In the genomic region with DNA sequence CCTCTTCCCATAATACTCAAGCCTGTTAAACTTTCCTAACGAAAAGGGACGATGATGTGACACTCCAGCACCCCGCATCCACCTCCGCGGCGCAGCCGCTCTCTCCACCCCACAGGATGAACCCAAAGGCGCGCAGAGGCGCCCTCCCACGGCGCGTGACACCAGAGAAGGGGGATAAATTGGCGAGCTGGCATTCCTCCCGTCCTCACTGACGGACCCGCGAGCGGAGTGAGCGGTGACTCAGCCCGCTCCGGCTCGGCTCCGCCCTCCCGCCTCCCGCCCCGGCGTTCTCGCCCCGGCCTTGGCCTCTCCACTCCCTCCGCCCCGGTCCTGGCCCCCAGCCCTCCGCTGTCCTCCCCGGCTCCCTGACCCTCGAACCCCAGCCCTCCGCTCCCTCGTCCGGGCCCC, we compare ENCODE assay signal across 8 cellular contexts. TPM values are rescaled to one million over a fixed set of nuclear protein-coding genes. Genes with fewer than 3 reads are reported as not detected.
A peak's percentile ranks its signal among the peaks of the same experiment; 100 is the strongest.
DNase-seq lines count a peak whose midpoint lies in the region; ATAC-seq and TF ChIP-seq lines count a peak whose summit lies in the region.

No MANE protein-coding gene starts in this region.

- no peaks in the 10 kb centered on the region for H4K20me1 ChIP-seq in fibroblast of lung (ENCODE audit: control insufficient read depth, extremely low read depth, insufficient read depth, low read length)

- H3K27me3 ChIP-seq in Caco-2 (replicated peaks; ENCODE audit: control insufficient read depth, insufficient read depth, low read length) = no peaks in the 10 kb centered on the region
- H3K27me3 ChIP-seq in HL-60 (ENCODE audit: insufficient read depth, poor library complexity, severe bottlenecking) = no peaks in the 10 kb centered on the region
- H3K27me3 ChIP-seq in fibroblast of lung (ENCODE audit: control insufficient read depth, insufficient read depth, low read length) = no peaks in the 10 kb centered on the region

- peaks cover 45% of the 10 kb centered on the region for H3K79me2 ChIP-seq in fibroblast of lung (ENCODE audit: control insufficient read depth, insufficient read depth, low read length)

- intact Hi-C loops in Caco-2 (cut with micrococcal nuclease; ENCODE audit: unreplicated experiment) (no loop called here), natural killer cell (cut with micrococcal nuclease) (no loop called here)
- intact Hi-C loops in activated T-helper 1 cell treated with anti-CD3 and anti-CD28 coated beads, Interleukin-12 subunit alpha, Interleukin-12 subunit beta, Interleukin-2, Interleukin-4 antibody, amounts not matched to agents 30 ng/mL and 10 ng/mL and 1 ng/mL, durations not matched to agents 14 hours and 24 hours and 36 hours (cut with micrococcal nuclease) = loop anchor here (1.0 to 5.0 kb wide), 5 partner anchors 21 to 1870 kb away; a partner anchor contains a TSS

- H3K36me3 ChIP-seq in Caco-2 (ENCODE audit: control insufficient read depth, insufficient read depth, low read length) = peaks cover under 1% of the 10 kb centered on the region; the same call in 1 of the 2 replicates
- H3K36me3 ChIP-seq in fibroblast of lung (ENCODE audit: control insufficient read depth, insufficient read depth, low read length) = no peaks in the 10 kb centered on the region

- H3K4me2 ChIP-seq in fibroblast of lung (ENCODE audit: extremely low read depth, insufficient read depth, low read length) = peak overlapping the region; percentile 91

- H3K4me3 Mint-ChIP-seq in Caco-2 (ENCODE audit: unreplicated experiment) (peak overlapping the region; percentile 92), natural killer cell (peak overlapping the region; percentile 94)
- peak overlapping the region; percentile 96 for H3K4me3 Mint-ChIP-seq in activated T-helper 1 cell treated with anti-CD3 and anti-CD28 coated beads, Interleukin-12 subunit alpha, Interleukin-12 subunit beta, Interleukin-2, Interleukin-4 antibody, amounts not matched to agents 30 ng/mL and 10 ng/mL and 1 ng/mL, durations not matched to agents 14 hours and 24 hours and 36 hours

- H3K27ac Mint-ChIP-seq in Caco-2 (ENCODE audit: unreplicated experiment) = peak overlapping the region; percentile 96
- H3K27ac Mint-ChIP-seq in activated T-helper 1 cell treated with anti-CD3 and anti-CD28 coated beads, Interleukin-12 subunit alpha, Interleukin-12 subunit beta, Interleukin-2, Interleukin-4 antibody, amounts not matched to agents 30 ng/mL and 10 ng/mL and 1 ng/mL, durations not matched to agents 14 hours and 24 hours and 36 hours = peak overlapping the region; percentile 93
- H3K27ac Mint-ChIP-seq in natural killer cell = peak overlapping the region; percentile 93 to 96

- H3K9me3 Mint-ChIP-seq in Caco-2 (ENCODE audit: unreplicated experiment) (no peaks in the 10 kb centered on the region), natural killer cell (no peaks in the 10 kb centered on the region)
- H3K9me3 Mint-ChIP-seq in activated T-helper 1 cell treated with anti-CD3 and anti-CD28 coated beads, Interleukin-12 subunit alpha, Interleukin-12 subunit beta, Interleukin-2, Interleukin-4 antibody, amounts not matched to agents 30 ng/mL and 10 ng/mL and 1 ng/mL, durations not matched to agents 14 hours and 24 hours and 36 hours = no peaks in the 10 kb centered on the region

- H3K36me3 Mint-ChIP-seq in Caco-2 (ENCODE audit: insufficient read depth, unreplicated experiment) (peaks cover 32% of the 10 kb centered on the region), natural killer cell (no peaks in the 10 kb centered on the region)
- H3K36me3 Mint-ChIP-seq in activated T-helper 1 cell treated with anti-CD3 and anti-CD28 coated beads, Interleukin-12 subunit alpha, Interleukin-12 subunit beta, Interleukin-2, Interleukin-4 antibody, amounts not matched to agents 30 ng/mL and 10 ng/mL and 1 ng/mL, durations not matched to agents 14 hours and 24 hours and 36 hours (ENCODE audit: low read depth) = peaks cover 14% of the 10 kb centered on the region

- CTCF ChIA-PET in Caco-2 (lab: Charles Lee) = interaction anchor here (0.7 kb wide), 1 partner anchor 19 kb away, joined by 3 read pairs; no protein-coding TSS in a partner anchor

- peaks cover 23% of the 10 kb centered on the region for H3K4me1 Mint-ChIP-seq in Caco-2 (ENCODE audit: low read depth, unreplicated experiment)
- peaks cover 35% of the 10 kb centered on the region for H3K4me1 Mint-ChIP-seq in activated T-helper 1 cell treated with anti-CD3 and anti-CD28 coated beads, Interleukin-12 subunit alpha, Interleukin-12 subunit beta, Interleukin-2, Interleukin-4 antibody, amounts not matched to agents 30 ng/mL and 10 ng/mL and 1 ng/mL, durations not matched to agents 14 hours and 24 hours and 36 hours (ENCODE audit: low read depth)
- H3K4me1 Mint-ChIP-seq in natural killer cell = peaks cover 35 to 44% of the 10 kb centered on the region in 2 donors

- no TSS peak for BruUV-seq in Caco-2 (replicated peaks; lab: Mats Ljungman, UMichigan)

- POLR2A ChIA-PET in Caco-2 (lab: Charles Lee) = interaction anchor here (0.6 to 1.1 kb wide), 2 partner anchors 102 to 235 kb away, joined by 3 to 4 read pairs; a partner anchor contains a TSS

- DNase-seq in Caco-2 = peak; percentile 89 to 92
- peak; percentile 68 to 91 for DNase-seq in HL-60 (ENCODE audit: low read depth in 1 of 2, low spot score in 1 of 2)
- DNase-seq in OCI-M1 (lab: John Stamatoyannopoulos, UW) = peak; percentile 91
- DNase-seq in activated T-helper 1 cell treated with anti-CD3 and anti-CD28 coated beads, Interleukin-12 subunit alpha, Interleukin-12 subunit beta, Interleukin-2, Interleukin-4 antibody, amounts not matched to agents 30 ng/mL and 10 ng/mL and 1 ng/mL, durations not matched to agents 14 hours and 24 hours and 36 hours (ENCODE audit: low spot score) = peak; percentile 59
- peak; percentile 79 to 85 for DNase-seq in fibroblast of lung (ENCODE audit: low read depth in 2 of 2)
- DNase-seq in natural killer cell = peak; percentile 56
- DNase-seq in stimulated activated naive CD4-positive, alpha-beta T cell (lab: John Stamatoyannopoulos, UW) = peak; percentile 17 to 57 (median 46)

- H2AFZ ChIP-seq in fibroblast of lung (ENCODE audit: low read length) = peak overlapping the region; percentile 86

- H3K27me3 Mint-ChIP-seq in Caco-2 (ENCODE audit: insufficient read depth, unreplicated experiment) = no peaks in the 10 kb centered on the region
- no peaks in the 10 kb centered on the region for H3K27me3 Mint-ChIP-seq in activated T-helper 1 cell treated with anti-CD3 and anti-CD28 coated beads, Interleukin-12 subunit alpha, Interleukin-12 subunit beta, Interleukin-2, Interleukin-4 antibody, amounts not matched to agents 30 ng/mL and 10 ng/mL and 1 ng/mL, durations not matched to agents 14 hours and 24 hours and 36 hours (ENCODE audit: insufficient read depth)
- peaks cover 0 to 4% of the 10 kb centered on the region in 2 donors for H3K27me3 Mint-ChIP-seq in natural killer cell (ENCODE audit: low read depth in 2 of 2)

- H3K4me1 ChIP-seq in Caco-2 = peaks cover 15% of the 10 kb centered on the region
- H3K4me1 ChIP-seq in fibroblast of lung (ENCODE audit: control insufficient read depth, extremely low read depth, insufficient read depth, low read length) = no peaks in the 10 kb centered on the region

- peak; percentile 58 for ATAC-seq in GM19455 (IDR thresholded peaks at IDR 0.05; ENCODE audit: unreplicated experiment)
- ATAC-seq in natural killer cell = peak; percentile 59 to 72 (median 72)

- peak overlapping the region; percentile 92 for H3K9ac ChIP-seq in fibroblast of lung (ENCODE audit: insufficient read depth, low read length)

- H3K9me3 ChIP-seq in Caco-2 = no peaks in the 10 kb centered on the region
- H3K9me3 ChIP-seq in fibroblast of lung (ENCODE audit: control insufficient read depth, insufficient read depth, low read depth, low read length) = no peaks in the 10 kb centered on the region

- TF ChIP-seq CTCF in Caco-2 (IDR thresholded peaks at IDR 0.05; ENCODE audit: insufficient read depth in 1 of 2, low read depth in 1 of 2, low read length in 1 of 2, severe bottlenecking in 1 of 2, unreplicated experiment in 1 of 2) (no peak), HL-60 (IDR thresholded peaks at IDR 0.05; ENCODE audit: insufficient read depth, low read length) (peak; percentile 1), fibroblast of lung (conservative IDR thresholded peaks at IDR 0.05 in 1 of 2, IDR thresholded peaks at IDR 0.05 in 1 of 2; ENCODE audit: low read depth in 1 of 2, low read length in 2 of 2) (peak in 1 of 2 donors; percentile 12), natural killer cell (IDR thresholded peaks at IDR 0.05) (no peak)

- H3K27ac ChIP-seq in HL-60 (replicated peaks) (peak overlapping the region; percentile 99), fibroblast of lung (ENCODE audit: insufficient read depth, low read length) (peak overlapping the region; percentile 95)

- H3K4me3 ChIP-seq in Caco-2 (ENCODE audit: low read depth, low read length) (peak overlapping the region; percentile 98), HL-60 (replicated peaks; ENCODE audit: insufficient read depth, low read length) (peak overlapping the region; percentile 88), fibroblast of lung (replicated peaks in 1 of 4; ENCODE audit: control extremely low read depth in 1 of 4, insufficient read depth in 1 of 4, low read depth in 3 of 4, low read length in 4 of 4) (peak overlapping the region; percentile 89 to 99 (median 94))

RNA-seq across cellular contexts. Expression of a gene that starts 0.6 kb away (rescaled TPM):
- 51.1 and 55.7 TPM in 2 replicates for total RNA-seq in Caco-2 (2022)
- 67.4 and 71.8 TPM in 2 replicates for total RNA-seq in activated T-helper 1 cell treated with anti-CD3 and anti-CD28 coated beads, Interleukin-12 subunit alpha, Interleukin-12 subunit beta, Interleukin-2, Interleukin-4 antibody, amounts not matched to agents 30 ng/mL and 10 ng/mL and 1 ng/mL, durations not matched to agents 14 hours and 24 hours and 36 hours
- 13.1 and 17.2 TPM in 2 replicates for total RNA-seq in fibroblast of lung
- polyA plus RNA-seq in fibroblast of lung = 14.5 and 19.1 TPM in 2 replicates
- polyA plus RNA-seq in fibroblast of lung (2012) = 11.8 and 15.8 TPM in 2 replicates
- 23.4 and 45.2 TPM in 2 replicates for polyA minus RNA-seq in fibroblast of lung (ENCODE audit: low replicate concordance)
- 10 to 100 TPM; 43.0 to 57.9 (median 53.6) TPM for total RNA-seq in natural killer cell

Comparison
In these comparisons a context has a peak if more than half of its experiments do, and no peak if none do; other contexts are left out.
1. Peak in every context shown above with its lines: DNase-seq, ATAC-seq, H3K4me3 ChIP-seq and H3K27ac ChIP-seq.